ENCODE assay signal across 22 cellular contexts in genomic region chr10:80714566-80714965, GRCh38.
DNase-seq lines count a peak whose midpoint lies in the region; ATAC-seq, FAIRE-seq and TF ChIP-seq lines count a peak whose summit lies in the region.
"Had no signal": no experiment of that assay in that cellular context is flagged by ENCODE, and none has a peak within 500 bp of the region (broad histone marks: within the 10 kb centered on the region; RNA-seq: fewer than 3 reads in every experiment).

No MANE protein-coding gene starts in this region.

- H3K79me2 ChIP-seq in GM23338 (replicated peaks; ENCODE audit: insufficient read depth) (no peaks in the 10 kb centered on the region), H1 (ENCODE audit: control insufficient read depth in 1 of 2, insufficient read depth in 2 of 2, low read length in 2 of 2) (no peaks in the 10 kb centered on the region)

- H2AFZ ChIP-seq in GM23338 = peak overlapping the region; percentile 47; the same call in 1 of the 2 replicates
- H2AFZ ChIP-seq in H1 (ENCODE audit: low read length) = 0 out of 2 replicates have a peak overlapping the region, but pooled peaks have one; percentile 53

- H3K27ac Mint-ChIP-seq in activated CD8-positive, alpha-beta T cell treated with anti-CD3 and anti-CD28 coated beads, Interleukin-2, amount 10 ng/mL, durations not matched to agents 7 days and 5 days = no peak overlapping the region
- no peak overlapping the region for H3K27ac Mint-ChIP-seq in activated CD8-positive, alpha-beta T cell treated with anti-CD3 and anti-CD28 coated beads for 36 hours
- H3K27ac Mint-ChIP-seq in GM23338 (no peak overlapping the region), osteocyte (ENCODE audit: unreplicated experiment) (no peak overlapping the region)
- H3K27ac Mint-ChIP-seq: B cell; CD4-positive, CD25-positive, alpha-beta regulatory T cell; CD8-positive, alpha-beta T cell; HFFc6 had no signal

- intact Hi-C loops in activated CD8-positive, alpha-beta T cell treated with anti-CD3 and anti-CD28 coated beads for 36 hours (cut with micrococcal nuclease) = no loop called here
- intact Hi-C loops in psoas muscle (cut with DNase I) = no loop called here

- TF ChIP-seq POLR2A in H1 (IDR thresholded peaks at IDR 0.05; ENCODE audit: control extremely low read depth in 1 of 2, low read depth in 2 of 2, low read length in 2 of 2) = no peak

- no peak overlapping the region for H3K4me3 Mint-ChIP-seq in activated CD8-positive, alpha-beta T cell treated with anti-CD3 and anti-CD28 coated beads, Interleukin-2, amount 10 ng/mL, durations not matched to agents 7 days and 5 days
- H3K4me3 Mint-ChIP-seq in activated CD8-positive, alpha-beta T cell treated with anti-CD3 and anti-CD28 coated beads for 36 hours = no peak overlapping the region
- H3K4me3 Mint-ChIP-seq in GM23338 (no peak overlapping the region), osteocyte (ENCODE audit: unreplicated experiment) (no peak overlapping the region)
- H3K4me3 Mint-ChIP-seq: B cell; CD8-positive, alpha-beta T cell; HFFc6 had no signal

- no peak overlapping the region for H2BK15ac ChIP-seq in H1 (ENCODE audit: low read length)

- no peak overlapping the region for H2AK5ac ChIP-seq in H1 (ENCODE audit: low read depth, low read length)

- no peaks in the 10 kb centered on the region for H3K36me3 Mint-ChIP-seq in activated CD8-positive, alpha-beta T cell treated with anti-CD3 and anti-CD28 coated beads, Interleukin-2, amount 10 ng/mL, durations not matched to agents 7 days and 5 days (ENCODE audit: low read depth)
- H3K36me3 Mint-ChIP-seq in activated CD8-positive, alpha-beta T cell treated with anti-CD3 and anti-CD28 coated beads for 36 hours (ENCODE audit: low read depth) = no peaks in the 10 kb centered on the region
- no peaks in the 10 kb centered on the region for H3K36me3 Mint-ChIP-seq in GM23338 (ENCODE audit: low read depth)
- no peaks in the 10 kb centered on the region for H3K36me3 Mint-ChIP-seq in osteocyte (ENCODE audit: unreplicated experiment)
- H3K36me3 Mint-ChIP-seq: CD4-positive, CD25-positive, alpha-beta regulatory T cell; CD8-positive, alpha-beta T cell had no signal

- no peak overlapping the region for H2BK120ac ChIP-seq in H1 (replicated peaks; ENCODE audit: low read depth, low read length)

- H4K91ac ChIP-seq in H1 (replicated peaks; ENCODE audit: insufficient read length, low read length) = no peak overlapping the region

- H3K4me1 Mint-ChIP-seq in activated CD8-positive, alpha-beta T cell treated with anti-CD3 and anti-CD28 coated beads, Interleukin-2, amount 10 ng/mL, durations not matched to agents 7 days and 5 days (ENCODE audit: low read depth) = no peaks in the 10 kb centered on the region
- no peaks in the 10 kb centered on the region for H3K4me1 Mint-ChIP-seq in activated CD8-positive, alpha-beta T cell treated with anti-CD3 and anti-CD28 coated beads for 36 hours (ENCODE audit: low read depth)
- H3K4me1 Mint-ChIP-seq in GM23338 (no peaks in the 10 kb centered on the region), osteocyte (ENCODE audit: unreplicated experiment) (no peaks in the 10 kb centered on the region)
- H3K4me1 Mint-ChIP-seq: B cell; CD4-positive, CD25-positive, alpha-beta regulatory T cell had no signal

- no peak overlapping the region for H3K4ac ChIP-seq in H1 (replicated peaks; ENCODE audit: insufficient read length, low read depth, low read length)

- WGBS in H1 (ENCODE audit: extremely low coverage in 1 of 2, insufficient coverage in 1 of 2, insufficient read length in 1 of 2, insufficient replicate concordance in 2 of 2, low coverage in 1 of 2, low lambda C conversion rate in 2 of 2, missing lambda C conversion rate in 1 of 2), 2 experiments = 82% methylated on average over 11 of the region's 11 CpGs; no CpG with 5 or more reads in 1 of the 2 experiments
- WGBS in psoas muscle, 3 donors = 82 to 89% (median 82%) methylated on average over 11 of the region's 11 CpGs

- no peaks in the 10 kb centered on the region for H3K27me3 Mint-ChIP-seq in activated CD8-positive, alpha-beta T cell treated with anti-CD3 and anti-CD28 coated beads, Interleukin-2, amount 10 ng/mL, durations not matched to agents 7 days and 5 days (ENCODE audit: low read depth)
- peaks cover 2% of the 10 kb centered on the region for H3K27me3 Mint-ChIP-seq in activated CD8-positive, alpha-beta T cell treated with anti-CD3 and anti-CD28 coated beads for 36 hours
- H3K27me3 Mint-ChIP-seq in GM23338 (ENCODE audit: insufficient read depth, low read depth, poor library complexity) (peaks cover 13% of the 10 kb centered on the region), osteocyte (ENCODE audit: unreplicated experiment) (peaks cover 8% of the 10 kb centered on the region)
- H3K27me3 Mint-ChIP-seq: CD4-positive, CD25-positive, alpha-beta regulatory T cell had no signal

- H2BK12ac ChIP-seq in H1 (ENCODE audit: low read depth, low read length) = no peak overlapping the region

- H4K5ac ChIP-seq in H1 (ENCODE audit: insufficient read length, low read depth, low read length) = no peak overlapping the region

- H3K4me3 ChIP-seq in GM23338 (no peak overlapping the region), H1 (ENCODE audit: extremely low read depth in 1 of 4, insufficient read depth in 2 of 4, low read depth in 3 of 4, low read length in 4 of 4) (no peak overlapping the region), psoas muscle (no peak overlapping the region)
- H3K4me3 ChIP-seq: BLaER1, HAP-1 had no signal

- TF ChIP-seq EP300 in H1 (IDR thresholded peaks at IDR 0.05; ENCODE audit: borderline replicate concordance in 1 of 2, low read depth in 2 of 2, low read length in 2 of 2) = no peak

- H3K27ac ChIP-seq in GM23338 (ENCODE audit: low read depth) (no peak overlapping the region), H1 (ENCODE audit: low read depth, low read length) (no peak overlapping the region), psoas muscle (no peak overlapping the region)
- H3K27ac ChIP-seq: 22Rv1, BLaER1, C4-2B had no signal

- no peaks in the 10 kb centered on the region for H3K9me3 ChIP-seq in H1 (ENCODE audit: insufficient read depth in 2 of 2, low read depth in 1 of 2, low read length in 1 of 2)
- no peaks in the 10 kb centered on the region for H3K9me3 ChIP-seq in psoas muscle
- H3K9me3 ChIP-seq: BLaER1, Caco-2, HAP-1 had no signal

- POLR2A ChIA-PET in activated CD8-positive, alpha-beta T cell treated with anti-CD3 and anti-CD28 coated beads, Interleukin-2, amount 10 ng/mL, durations not matched to agents 7 days and 5 days (lab: Charles Lee) = no interaction called here
- POLR2A ChIA-PET in activated CD8-positive, alpha-beta T cell treated with anti-CD3 and anti-CD28 coated beads for 36 hours (lab: Charles Lee) = no interaction called here
- POLR2A ChIA-PET in H1 (lab: Charles Lee; ENCODE audit: partially characterized antibody) = no interaction called here

- no peak overlapping the region for H3K18ac ChIP-seq in H1 (ENCODE audit: extremely low read depth, low read length)

- no peak overlapping the region for H2BK20ac ChIP-seq in H1 (ENCODE audit: low read length)

- H3K36me3 ChIP-seq in GM23338 (ENCODE audit: insufficient read depth) (no peaks in the 10 kb centered on the region), H1 (ENCODE audit: control insufficient read depth in 2 of 4, insufficient read depth in 4 of 4, low read length in 3 of 4) (no peaks in the 10 kb centered on the region), psoas muscle (ENCODE audit: insufficient read depth in 1 of 2, low read depth in 1 of 2) (no peaks in the 10 kb centered on the region)
- H3K36me3 ChIP-seq: BLaER1, HAP-1 had no signal

- no peak for ATAC-seq in activated CD8-positive, alpha-beta T cell treated with anti-CD3 and anti-CD28 coated beads, Interleukin-2, amount 10 ng/mL, durations not matched to agents 7 days and 5 days
- ATAC-seq in activated CD8-positive, alpha-beta T cell treated with anti-CD3 and anti-CD28 coated beads for 36 hours = no peak
- ATAC-seq in GM23338 = no peak; the same call in 2 of the 3 replicates
- ATAC-seq in psoas muscle = no peak
- ATAC-seq: CD8-positive, alpha-beta T cell had no signal

- no peak for FAIRE-seq in H1 (lab: Jason Lieb, UNC)
- FAIRE-seq: A204.1, G401.6, GM12892 had no signal

- no peak for TF ChIP-seq CTCF in activated CD8-positive, alpha-beta T cell treated with anti-CD3 and anti-CD28 coated beads for 36 hours (IDR thresholded peaks at IDR 0.05)
- TF ChIP-seq CTCF in GM23338 (conservative IDR thresholded peaks at IDR 0.05; ENCODE audit: low read depth in 2 of 2) (no peak), H1 (IDR thresholded peaks at IDR 0.05; ENCODE audit: control extremely low read depth in 1 of 3, insufficient read depth in 1 of 3, low read depth in 1 of 3, low read length in 3 of 3) (no peak), osteocyte (IDR thresholded peaks at IDR 0.05) (no peak), psoas muscle (IDR thresholded peaks at IDR 0.05) (no peak)

- no peaks in the 10 kb centered on the region for H3K23me2 ChIP-seq in H1 (ENCODE audit: low read depth, low read length)

- peak; percentile 14 for DNase-seq in activated CD8-positive, alpha-beta T cell treated with anti-CD3 and anti-CD28 coated beads, Interleukin-2, amount 10 ng/mL, durations not matched to agents 7 days and 5 days
- DNase-seq in activated CD8-positive, alpha-beta T cell treated with anti-CD3 and anti-CD28 coated beads for 36 hours = no peak
- DNase-seq in GM23338 (ENCODE audit: low spot score) (no peak), H1 (ENCODE audit: low read depth in 1 of 2, low spot score in 2 of 2) (peak in 1 of 2 experiments; percentile 37), osteocyte (ENCODE audit: extremely low spot score, unreplicated experiment) (peak; percentile 70), psoas muscle (no peak), NOMO-1 treated with dmso at 0.1 percent for 144 hours (lab: John Stamatoyannopoulos, UW; ENCODE audit: unreplicated experiment) (no peak)
- no peak for DNase-seq in activated CD4-positive, alpha-beta T cell treated with anti-CD3 and anti-CD28 coated beads, Interleukin-2, amount 50 U/mL, for 4 hours
- DNase-seq: Caco-2; CD4-positive, CD25-positive, alpha-beta regulatory T cell; CD8-positive, alpha-beta T cell; DMS153; DND-41; HFFc6 had no signal

- H3K4me2 ChIP-seq in GM23338 (no peak overlapping the region), H1 (ENCODE audit: insufficient read depth in 1 of 2, low read depth in 2 of 2, low read length in 2 of 2) (no peak overlapping the region)
- H3K4me2 ChIP-seq: BLaER1 had no signal

- H4K20me1 ChIP-seq in GM23338 (replicated peaks; ENCODE audit: insufficient read depth) (no peaks in the 10 kb centered on the region), H1 (replicated peaks in 1 of 2; ENCODE audit: control insufficient read depth in 1 of 2, insufficient read depth in 2 of 2, low read length in 2 of 2) (no peaks in the 10 kb centered on the region)
- H4K20me1 ChIP-seq: BLaER1 had no signal

- no peaks in the 10 kb centered on the region for H3F3A ChIP-seq in GM23338 (replicated peaks; ENCODE audit: low read depth)

- H3K56ac ChIP-seq in H1 (replicated peaks; ENCODE audit: insufficient read length, low read depth, low read length) = no peak overlapping the region

- H3K23ac ChIP-seq in H1 (ENCODE audit: insufficient read length) = no peak overlapping the region

- no peak overlapping the region for H3K14ac ChIP-seq in H1 (ENCODE audit: insufficient read length)

- H3K9me2 ChIP-seq in GM23338 (ENCODE audit: insufficient read depth) = no peaks in the 10 kb centered on the region; the same call in none of the 2 replicates

- H2BK5ac ChIP-seq in H1 (ENCODE audit: low read depth, low read length) = no peak overlapping the region

- no peaks in the 10 kb centered on the region for H3K79me1 ChIP-seq in H1 (ENCODE audit: low read depth, low read length)

- no peak overlapping the region for H3K9ac ChIP-seq in H1 (replicated peaks in 1 of 4; ENCODE audit: extremely low read depth in 1 of 4, low read depth in 3 of 4, low read length in 3 of 4)
- H3K9ac ChIP-seq: BLaER1 had no signal

- CTCF ChIA-PET in activated CD8-positive, alpha-beta T cell treated with anti-CD3 and anti-CD28 coated beads, Interleukin-2, amount 10 ng/mL, durations not matched to agents 7 days and 5 days (lab: Charles Lee) = no interaction called here
- CTCF ChIA-PET in activated CD8-positive, alpha-beta T cell treated with anti-CD3 and anti-CD28 coated beads for 36 hours (lab: Charles Lee) = interaction anchor here (2.5 kb wide), 1 partner anchor 15 kb away, joined by 20 read pairs; no protein-coding TSS in a partner anchor
- CTCF ChIA-PET in H1 (lab: Charles Lee; ENCODE audit: partially characterized antibody) = interaction anchor here (1.4 to 4.5 kb wide), 5 partner anchors 13 to 230 kb away, joined by 4 to 31 read pairs (median 4); no protein-coding TSS in a partner anchor

- H3K4me1 ChIP-seq in GM23338 (ENCODE audit: insufficient read depth) (no peaks in the 10 kb centered on the region), H1 (replicated peaks in 1 of 4; ENCODE audit: control insufficient read depth in 3 of 4, insufficient read depth in 4 of 4, low read length in 3 of 4) (no peaks in the 10 kb centered on the region), psoas muscle (no peaks in the 10 kb centered on the region)
- H3K4me1 ChIP-seq: BLaER1, Caco-2, HAP-1 had no signal

- TF ChIP-seq RAD21 in H1 (IDR thresholded peaks at IDR 0.05 in 1 of 2, conservative IDR thresholded peaks at IDR 0.05 in 1 of 2; ENCODE audit: low read depth in 2 of 2, low read length in 2 of 2) = no peak

- H4K8ac ChIP-seq in H1 (ENCODE audit: extremely low read depth, insufficient read depth, low read length) = no peak overlapping the region

- H3K9me3 Mint-ChIP-seq in activated CD8-positive, alpha-beta T cell treated with anti-CD3 and anti-CD28 coated beads, Interleukin-2, amount 10 ng/mL, durations not matched to agents 7 days and 5 days (ENCODE audit: insufficient read depth) = no peaks in the 10 kb centered on the region
- H3K9me3 Mint-ChIP-seq in activated CD8-positive, alpha-beta T cell treated with anti-CD3 and anti-CD28 coated beads for 36 hours = no peaks in the 10 kb centered on the region
- no peaks in the 10 kb centered on the region for H3K9me3 Mint-ChIP-seq in GM23338
- no peaks in the 10 kb centered on the region for H3K9me3 Mint-ChIP-seq in osteocyte (ENCODE audit: unreplicated experiment)
- H3K9me3 Mint-ChIP-seq: CD8-positive, alpha-beta T cell; HFFc6 had no signal

- H3K27me3 ChIP-seq in GM23338 (ENCODE audit: insufficient read depth) = no peaks in the 10 kb centered on the region
- no peaks in the 10 kb centered on the region for H3K27me3 ChIP-seq in H1 (replicated peaks in 1 of 4; ENCODE audit: control insufficient read depth in 3 of 4, extremely low read depth in 1 of 4, insufficient read depth in 3 of 4, low read length in 3 of 4)
- H3K27me3 ChIP-seq in psoas muscle (ENCODE audit: insufficient read depth in 3 of 3, low read length in 2 of 3) = no peaks in the 10 kb centered on the region
- H3K27me3 ChIP-seq: BLaER1 had no signal

Comparison
In these comparisons a context has a peak if more than half of its experiments do, and no peak if none do; other contexts are left out.
1. DNase-seq: peak in activated CD8-positive, alpha-beta T cell treated with anti-CD3 and anti-CD28 coated beads, Interleukin-2, amount 10 ng/mL, durations not matched to agents 7 days and 5 days (single experiment) and osteocyte (single experiment); none in activated CD8-positive, alpha-beta T cell treated with anti-CD3 and anti-CD28 coated beads for 36 hours (single experiment), GM23338 (single experiment), activated CD4-positive, alpha-beta T cell treated with anti-CD3 and anti-CD28 coated beads, Interleukin-2, amount 50 U/mL, for 4 hours (0 of 2), psoas muscle (0 of 2) and NOMO-1 treated with dmso at 0.1 percent for 144 hours (single experiment).